In the genomic region with DNA sequence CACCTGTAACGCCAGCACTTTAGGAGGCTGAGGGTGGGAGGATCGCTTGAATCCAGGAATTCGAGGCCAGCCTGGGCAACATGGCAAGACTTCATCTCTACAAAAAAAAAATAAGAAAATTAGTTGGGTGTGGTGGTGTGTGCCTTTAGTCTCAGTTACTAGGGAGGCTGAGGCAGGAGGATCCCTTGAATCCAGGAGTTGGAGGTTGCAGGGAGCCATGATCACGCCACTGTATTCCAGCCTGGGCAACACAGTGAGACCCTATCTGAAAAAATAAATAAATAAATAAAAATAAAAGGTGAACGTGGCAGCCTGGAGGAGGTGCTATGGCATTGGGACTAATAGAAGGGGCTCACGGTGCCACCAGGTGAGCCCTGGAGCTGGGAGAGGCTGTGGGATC, we compare ENCODE assay signal across 26 cellular contexts.
"Had no signal": no experiment of that assay in that cellular context is flagged by ENCODE, and none has a peak within 500 bp of the region (broad histone marks: within the 10 kb centered on the region; RNA-seq: fewer than 3 reads in every experiment).

No MANE protein-coding gene starts in this region.

- DNase-seq: activated CD4-positive, alpha-beta memory T cell treated with anti-CD3 and anti-CD28 coated beads, Interleukin-2, amount 10 ng/mL, durations not matched to agents 7 days and 5 days; activated CD4-positive, alpha-beta T cell treated with anti-CD3 and anti-CD28 coated beads, Interleukin-2, amount 10 ng/mL, durations not matched to agents 7 days and 5 days; activated CD4-positive, CD25-positive, alpha-beta regulatory T cell; activated gamma-delta T cell; activated naive CD4-positive, alpha-beta T cell treated with anti-CD3 and anti-CD28 coated beads for 36 hours; activated T-cell treated with anti-CD3 and anti-CD28 coated beads for 4 hours; activated T-cell treated with anti-CD3 and anti-CD28 coated beads, Interleukin-2, amount 50 U/mL, for 48 hours; NCI-H1092 treated with DMSO at 0.1 percent for 48 hours; NCI-H1417 treated with DMSO at 0.1 percent for 48 hours; NCI-H1694; NCI-H2029; NCI-H2107; NCI-H345; NCI-H510A; NCI-H526 treated with DMSO at 0.1 percent for 48 hours; NCI-H82; OCI-M1; RPMI8226; T-cell; T-helper 2 cell had no signal

- H3K27ac ChIP-seq: KMS-11, SK-N-MC, VCaP had no signal

- H3K4me3 Mint-ChIP-seq: activated CD4-positive, alpha-beta memory T cell treated with anti-CD3 and anti-CD28 coated beads, Interleukin-2, amount 10 ng/mL, durations not matched to agents 7 days and 5 days; activated CD4-positive, alpha-beta T cell treated with anti-CD3 and anti-CD28 coated beads, Interleukin-2, amount 10 ng/mL, durations not matched to agents 7 days and 5 days; activated naive CD4-positive, alpha-beta T cell treated with anti-CD3 and anti-CD28 coated beads for 36 hours; activated naive CD8-positive, alpha-beta T cell; activated T-helper 17 cell treated with anti-CD3 and anti-CD28 coated beads, Interleukin-2, amount 50 U/mL, for 72 hours; T-cell had no signal

- ATAC-seq: activated T-helper 17 cell treated with anti-CD3 and anti-CD28 coated beads, Interleukin-2, amount 50 U/mL, for 72 hours; Panc1; T-cell had no signal

- H3K4me1 Mint-ChIP-seq: activated CD4-positive, alpha-beta memory T cell treated with anti-CD3 and anti-CD28 coated beads, Interleukin-2, amount 10 ng/mL, durations not matched to agents 7 days and 5 days; activated CD4-positive, alpha-beta T cell treated with anti-CD3 and anti-CD28 coated beads, Interleukin-2, amount 10 ng/mL, durations not matched to agents 7 days and 5 days; activated T-helper 17 cell treated with anti-CD3 and anti-CD28 coated beads, Interleukin-2, amount 50 U/mL, for 72 hours had no signal

- H3K9me3 Mint-ChIP-seq: activated CD4-positive, alpha-beta memory T cell treated with anti-CD3 and anti-CD28 coated beads, Interleukin-2, amount 10 ng/mL, durations not matched to agents 7 days and 5 days; activated CD4-positive, alpha-beta T cell treated with anti-CD3 and anti-CD28 coated beads, Interleukin-2, amount 10 ng/mL, durations not matched to agents 7 days and 5 days; activated naive CD4-positive, alpha-beta T cell treated with anti-CD3 and anti-CD28 coated beads for 36 hours; activated T-helper 17 cell treated with anti-CD3 and anti-CD28 coated beads, Interleukin-2, amount 50 U/mL, for 72 hours; T-cell had no signal

- H3K4me3 ChIP-seq: SK-N-MC had no signal

- H3K27me3 Mint-ChIP-seq: activated T-helper 17 cell treated with anti-CD3 and anti-CD28 coated beads, Interleukin-2, amount 50 U/mL, for 72 hours had no signal

- H3K4me2 ChIP-seq: KMS-11 had no signal

- H3K27ac Mint-ChIP-seq: activated CD4-positive, alpha-beta memory T cell treated with anti-CD3 and anti-CD28 coated beads, Interleukin-2, amount 10 ng/mL, durations not matched to agents 7 days and 5 days; activated CD4-positive, alpha-beta T cell treated with anti-CD3 and anti-CD28 coated beads, Interleukin-2, amount 10 ng/mL, durations not matched to agents 7 days and 5 days; activated naive CD4-positive, alpha-beta T cell treated with anti-CD3 and anti-CD28 coated beads for 36 hours; activated naive CD8-positive, alpha-beta T cell; activated T-helper 17 cell treated with anti-CD3 and anti-CD28 coated beads, Interleukin-2, amount 50 U/mL, for 72 hours; T-cell had no signal

- H3K9ac ChIP-seq: KMS-11 had no signal

- H3K36me3 Mint-ChIP-seq: activated naive CD8-positive, alpha-beta T cell; T-cell had no signal
